ENCODE assay signal across 27 cellular contexts in genomic region chr9:312596-313320, GRCh38.
DNase-seq lines count a peak whose midpoint lies in the region; ATAC-seq and TF ChIP-seq lines count a peak whose summit lies in the region.
"Had no signal": no experiment of that assay in that cellular context is flagged by ENCODE, and none has a peak within 500 bp of the region (broad histone marks: within the 10 kb centered on the region; RNA-seq: fewer than 3 reads in every experiment).

No MANE protein-coding gene starts in this region.

- H3K4me3 ChIP-seq in HAP-1: no peak overlapping the region
- no peak overlapping the region for H3K4me3 ChIP-seq in upper lobe of right lung
- H3K4me3 ChIP-seq: coronary artery, left ventricle myocardium inferior, smooth muscle cell, stomach, vagina had no signal

- H3K27ac ChIP-seq in upper lobe of right lung: no peak overlapping the region
- H3K27ac ChIP-seq: coronary artery, left ventricle myocardium inferior, stomach, vagina had no signal

- in situ Hi-C loops in HAP-1 (cut with MboI; ENCODE audit: low sequenced_read_pairs): no loop called here

- no peaks in the 10 kb centered on the region for H3K27me3 ChIP-seq in HAP-1 (ENCODE audit: low read depth)
- no peaks in the 10 kb centered on the region for H3K27me3 ChIP-seq in upper lobe of right lung
- H3K27me3 ChIP-seq: stomach, vagina had no signal

- ATAC-seq in GM18517 (IDR thresholded peaks at IDR 0.05; ENCODE audit: unreplicated experiment) (no peak), upper lobe of right lung (no peak)
- ATAC-seq: effector memory CD8-positive, alpha-beta T cell; right cardiac atrium; WTC11 had no signal

- H3K9me3 ChIP-seq in HAP-1: no peaks in the 10 kb centered on the region
- H3K9me3 ChIP-seq in upper lobe of right lung: no peaks in the 10 kb centered on the region
- H3K9me3 ChIP-seq: left ventricle myocardium inferior, stomach, vagina had no signal

- H3K4me1 ChIP-seq in HAP-1 (peaks cover 12% of the 10 kb centered on the region), upper lobe of right lung (no peaks in the 10 kb centered on the region)
- H3K4me1 ChIP-seq: left ventricle myocardium inferior, stomach, vagina had no signal

- DNase-seq in NCI-H510A treated with DMSO at 0.1 percent for 48 hours (lab: John Stamatoyannopoulos, UW): peak; percentile 14
- no peak for DNase-seq in NCI-H510A (lab: John Stamatoyannopoulos, UW)
- DNase-seq in HAP-1 (ENCODE audit: low spot score in 2 of 2): peak; percentile 82 to 94
- peak; percentile 1 for DNase-seq in OCI-M1 (lab: John Stamatoyannopoulos, UW)
- peak; percentile 15 to 46 for DNase-seq in lung microvascular endothelial cell (ENCODE audit: low read depth in 2 of 2)
- no peak for DNase-seq in upper lobe of right lung
- no peak for DNase-seq in AG20443 (ENCODE audit: low spot score)
- DNase-seq: activated CD4-positive, alpha-beta T cell treated with anti-CD3 and anti-CD28 coated beads, Interleukin-2, amount 10 ng/mL, durations not matched to agents 7 days and 5 days; activated naive CD4-positive, alpha-beta T cell treated with Interleukin-2 at 50 U/mL for 16 hours; caudate nucleus; CD8-positive, alpha-beta memory T cell; DMS 273 treated with DMSO at 0.1 percent for 48 hours; effector memory CD8-positive, alpha-beta T cell; glutamatergic neuron; KG1; left ventricle myocardium inferior; MM.1S; NCI-H2081 treated with DMSO at 0.1 percent for 48 hours; right cardiac atrium; SIG-M5; stimulated activated CD4-positive, alpha-beta T cell treated with anti-CD3 and anti-CD28 coated beads, Interleukin-1b, Interleukin-23, amount 100 ng/mL, for 48 hours; stomach had no signal

- H3K36me3 ChIP-seq in HAP-1 (replicated peaks) (no peaks in the 10 kb centered on the region), upper lobe of right lung (peaks cover 73% of the 10 kb centered on the region)
- H3K36me3 ChIP-seq: left ventricle myocardium inferior, vagina had no signal

- intact Hi-C loops in upper lobe of right lung (cut with DNase I): no loop called here

- TF ChIP-seq CTCF in upper lobe of right lung (IDR thresholded peaks at IDR 0.05): no peak

Comparison
In these comparisons a context has a peak if more than half of its experiments do, and no peak if none do; other contexts are left out.
1. DNase-seq: peak in NCI-H510A treated with DMSO at 0.1 percent for 48 hours (single experiment), HAP-1 (2 of 2), OCI-M1 (single experiment) and lung microvascular endothelial cell (2 of 2); none in NCI-H510A (single experiment), upper lobe of right lung (single experiment) and AG20443 (single experiment).